ENCODE assay signal across 17 cellular contexts in genomic region chr12:3217683-3218079, GRCh38.
DNase-seq lines count a peak whose midpoint lies in the region; ATAC-seq and TF ChIP-seq lines count a peak whose summit lies in the region.
"Had no signal": no experiment of that assay in that cellular context is flagged by ENCODE, and none has a peak within 500 bp of the region (broad histone marks: within the 10 kb centered on the region; RNA-seq: fewer than 3 reads in every experiment).

No MANE protein-coding gene starts in this region.

- DNase-seq in A673 (ENCODE audit: low spot score) (no peak), NCI-H69 (lab: John Stamatoyannopoulos, UW) (peak; percentile 62), dedifferentiated amniotic fluid mesenchymal stem cell (ENCODE audit: extremely low spot score) (no peak)
- no peak for DNase-seq in activated naive CD4-positive, alpha-beta T cell (lab: John Stamatoyannopoulos, UW)
- DNase-seq in effector CD8-positive, alpha-beta T cell (lab: John Stamatoyannopoulos, UW), result no peak
- DNase-seq: activated CD4-positive, alpha-beta T cell treated with anti-CD3 and anti-CD28 coated beads for 1 hour; activated CD8-positive, alpha-beta memory T cell treated with anti-CD3 and anti-CD28 coated beads, Interleukin-2, amount 10 ng/mL, durations not matched to agents 7 days and 5 days; COR-L47; naive thymus-derived CD4-positive, alpha-beta T cell; NCI-H1105 treated with DMSO at 0.1 percent for 48 hours; RPMI8226 had no signal

- H3K27me3 ChIP-seq in A673 (replicated peaks; ENCODE audit: insufficient read depth, low read depth, low read length, poor library complexity) (no peaks in the 10 kb centered on the region), muscle layer of duodenum (ENCODE audit: low read depth, low read length) (no peaks in the 10 kb centered on the region)

- intact Hi-C loops in A673 (cut with micrococcal nuclease; ENCODE audit: unreplicated experiment), result no loop called here

- H3K9me3 ChIP-seq in A673 (ENCODE audit: low read depth, low read length, poor library complexity, severe bottlenecking) (no peaks in the 10 kb centered on the region), muscle layer of duodenum (ENCODE audit: control insufficient read depth in 1 of 2, low read length in 2 of 2) (no peaks in the 10 kb centered on the region)
- H3K9me3 ChIP-seq: prostate gland had no signal

- CTCF ChIA-PET in A673 (lab: Charles Lee), result no interaction called here

- no peak for TF ChIP-seq CTCF in A673 (conservative IDR thresholded peaks at IDR 0.05; ENCODE audit: low read depth, low read length)

- ATAC-seq in activated CD4-positive, CD25-positive, alpha-beta regulatory T cell treated with anti-CD3 and anti-CD28 coated beads, Interleukin-2, amount 50 U/mL, for 24 hours, result no peak
- ATAC-seq: activated CD8-positive, alpha-beta memory T cell treated with anti-CD3 and anti-CD28 coated beads, Interleukin-2, amount 10 ng/mL, durations not matched to agents 7 days and 5 days; GM23338; naive thymus-derived CD4-positive, alpha-beta T cell had no signal

- H3K36me3 ChIP-seq in A673 (ENCODE audit: insufficient read depth, low read length, poor library complexity, severe bottlenecking) (no peaks in the 10 kb centered on the region), muscle layer of duodenum (ENCODE audit: control insufficient read depth in 1 of 2, insufficient read depth in 2 of 2, low read length in 2 of 2) (no peaks in the 10 kb centered on the region)
- H3K36me3 ChIP-seq: prostate gland had no signal

- H3K4me3 ChIP-seq in A673 (ENCODE audit: low read depth, low read length, poor library complexity, severe bottlenecking) (no peak overlapping the region), muscle layer of duodenum (ENCODE audit: low read depth in 1 of 2, low read length in 2 of 2) (no peak overlapping the region)
- H3K4me3 ChIP-seq: GM23338, prostate gland had no signal

- BruUV-seq in A673 (replicated peaks; lab: Mats Ljungman, UMichigan), result no TSS peak

- H3K27ac ChIP-seq in A673 (ENCODE audit: low read depth, low read length, poor library complexity, severe bottlenecking), result peak overlapping the region; percentile 40
- H3K27ac ChIP-seq in cingulate gyrus (ENCODE audit: low read depth, low read length), result peak overlapping the region; percentile 14
- H3K27ac ChIP-seq in muscle layer of duodenum (ENCODE audit: low read length), result peak overlapping the region; percentile 49
- H3K27ac ChIP-seq: KMS-11 had no signal

- H3K4me1 ChIP-seq in A673 (ENCODE audit: insufficient read depth, low read length, poor library complexity, severe bottlenecking), result peaks cover 44% of the 10 kb centered on the region
- H3K4me1 ChIP-seq in muscle layer of duodenum (ENCODE audit: control insufficient read depth in 1 of 2, insufficient read depth in 2 of 2, low read length in 2 of 2), result peaks cover 18 to 39% of the 10 kb centered on the region in 2 donors

- POLR2A ChIA-PET in A673 (lab: Charles Lee; ENCODE audit: low non-redundant PET), result no interaction called here
